ENCODE assay signal across 8 cellular contexts in the genomic region with DNA sequence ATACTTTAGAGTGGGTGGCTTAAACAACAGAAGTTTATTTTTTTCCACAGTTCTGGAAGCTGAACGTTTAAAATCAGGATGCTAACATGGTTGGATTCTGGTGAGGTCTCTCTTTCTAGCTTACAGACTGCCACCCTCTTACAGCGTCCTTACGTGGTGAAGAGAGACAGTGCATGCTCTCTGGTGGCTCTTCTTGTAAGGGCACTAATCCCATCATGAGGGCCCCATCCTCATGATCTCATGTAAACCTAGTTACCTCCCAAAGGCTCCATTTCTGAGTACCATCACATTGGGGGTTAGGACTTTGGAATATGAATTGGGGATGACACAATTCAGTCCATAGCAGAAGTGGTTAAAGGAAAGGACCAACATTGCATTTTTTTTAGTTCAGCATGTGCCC.
"Had no signal": no experiment of that assay in that cellular context is flagged by ENCODE, and none has a peak within 500 bp of the region (broad histone marks: within the 10 kb centered on the region; RNA-seq: fewer than 3 reads in every experiment).

No MANE protein-coding gene starts in this region.

- FAIRE-seq: G401.6, GM12878, GM12891, GM12892, GM18507, GM19239 had no signal

- ATAC-seq: GM12878 had no signal

- H3K4me3 ChIP-seq: GM12878 had no signal

- DNase-seq: GDM1, GF-D8 had no signal
